25 cellular contexts compared by ENCODE assay signal in genomic region chr3:118931996-118932395, GRCh38.
A peak's percentile ranks its signal among the peaks of the same experiment; 100 is the strongest.
DNase-seq lines count a peak whose midpoint lies in the region; ATAC-seq, FAIRE-seq and TF ChIP-seq lines count a peak whose summit lies in the region.
"Had no signal": no experiment of that assay in that cellular context is flagged by ENCODE, and none has a peak within 500 bp of the region (broad histone marks: within the 10 kb centered on the region; RNA-seq: fewer than 3 reads in every experiment).

No MANE protein-coding gene starts in this region.

- H2AFZ ChIP-seq in K562 (ENCODE audit: low read depth, low read length) (no peak overlapping the region), HepG2 (ENCODE audit: low read length) (no peak overlapping the region)
- H2AFZ ChIP-seq: GM23338 had no signal

- H3K27me3 ChIP-seq in K562 (ENCODE audit: control insufficient read depth in 2 of 2, insufficient read depth in 2 of 2, low read length in 2 of 2) = no peaks in the 10 kb centered on the region
- H3K27me3 ChIP-seq in skeletal muscle tissue (ENCODE audit: control insufficient read depth in 3 of 3, insufficient read depth in 3 of 3, low read length in 3 of 3) = no peaks in the 10 kb centered on the region
- H3K27me3 ChIP-seq in HepG2 (ENCODE audit: control insufficient read depth in 1 of 2, insufficient read depth in 2 of 2, low read length in 2 of 2) = peaks cover 0 to 3% of the 10 kb centered on the region in 2 experiments; a peak in 1 of 5 replicates
- H3K27me3 ChIP-seq: BLaER1 treated with 17β-estradiol and CSF1 and Interleukin-3, amounts not matched to agents 10 nM and 100 nM had no signal

- FAIRE-seq in K562 (lab: Jason Lieb, UNC) (no peak), HepG2 (lab: Jason Lieb, UNC) (no peak)
- FAIRE-seq: A204.1, D721Med, GM12878, GM19239 had no signal

- DNase-seq in activated T-cell treated with anti-CD3 and anti-CD28 coated beads, Interleukin-2, amount 50 U/mL, for 72 hours = no peak
- no peak for DNase-seq in activated T-cell treated with anti-CD3 and anti-CD28 coated beads, Interleukin-2, amount 50 U/mL, for 24 hours
- DNase-seq in K562 (ENCODE audit: extremely low read depth in 1 of 4, low spot score in 3 of 4) = no peak
- DNase-seq in HepG2 (ENCODE audit: low spot score) = no peak
- no peak for DNase-seq in midbrain (lab: John Stamatoyannopoulos, UW)
- DNase-seq: ACHN; AML-193; BE2C; CD4-positive, alpha-beta T cell; CD8-positive, alpha-beta memory T cell; DMS 273 treated with DMSO at 0.1 percent for 48 hours; DMS79; EL; GDM1; H9 had no signal

- TF ChIP-seq CTCF in K562 (IDR thresholded peaks at IDR 0.05 in 2 of 3, conservative IDR thresholded peaks at IDR 0.05 in 1 of 3; ENCODE audit: insufficient read depth in 2 of 3, low read depth in 1 of 3, low read length in 3 of 3) (no peak), HepG2 (CRISPR knock-in tag; IDR thresholded peaks at IDR 0.05) (no peak)

- H3K27me3 Mint-ChIP-seq in activated T-cell treated with anti-CD3 and anti-CD28 coated beads, Interleukin-2, amount 50 U/mL, for 72 hours (ENCODE audit: low read depth) = peaks cover 7% of the 10 kb centered on the region
- no peaks in the 10 kb centered on the region for H3K27me3 Mint-ChIP-seq in activated T-cell treated with anti-CD3 and anti-CD28 coated beads, Interleukin-2, amount 50 U/mL, for 24 hours
- H3K27me3 Mint-ChIP-seq: CD4-positive, alpha-beta T cell had no signal

- no peak overlapping the region for H3K4me2 ChIP-seq in K562 (ENCODE audit: insufficient read depth, low read length)
- H3K4me2 ChIP-seq in HepG2 (ENCODE audit: low read depth, low read length) = no peak overlapping the region
- H3K4me2 ChIP-seq: BLaER1 treated with 17β-estradiol and CSF1 and Interleukin-3, amounts not matched to agents 10 nM and 100 nM; GM23338 had no signal

- H4K20me1 ChIP-seq in K562 (replicated peaks; ENCODE audit: control insufficient read depth, insufficient read depth, low read length) = no peaks in the 10 kb centered on the region
- H4K20me1 ChIP-seq in HepG2 (ENCODE audit: insufficient read depth, low read length) = no peaks in the 10 kb centered on the region
- H4K20me1 ChIP-seq: BLaER1 treated with 17β-estradiol and CSF1 and Interleukin-3, amounts not matched to agents 10 nM and 100 nM had no signal

- peak; percentile 11; the same call in 1 of the 2 replicates for TF ChIP-seq EP300 in K562 (IDR thresholded peaks at IDR 0.05; ENCODE audit: low read length)
- TF ChIP-seq EP300 in HepG2 (IDR thresholded peaks at IDR 0.05; ENCODE audit: low read depth in 2 of 2, low read length in 2 of 2) = no peak
- no peak for TF ChIP-seq EP300 in HepG2 (CRISPR knock-in tag; IDR thresholded peaks at IDR 0.05; ENCODE audit: borderline replicate concordance)

- H3K4me3 Mint-ChIP-seq in activated T-cell treated with anti-CD3 and anti-CD28 coated beads, Interleukin-2, amount 50 U/mL, for 72 hours = no peak overlapping the region
- no peak overlapping the region for H3K4me3 Mint-ChIP-seq in activated T-cell treated with anti-CD3 and anti-CD28 coated beads, Interleukin-2, amount 50 U/mL, for 24 hours
- H3K4me3 Mint-ChIP-seq: CD14-positive monocyte; CD4-positive, alpha-beta T cell; CD8-positive, alpha-beta memory T cell; GM23338; H9 had no signal

- H3K36me3 ChIP-seq in K562 (ENCODE audit: control insufficient read depth, insufficient read depth, low read length) (no peaks in the 10 kb centered on the region), skeletal muscle tissue (ENCODE audit: control insufficient read depth in 3 of 3, insufficient read depth in 3 of 3, low read length in 3 of 3) (no peaks in the 10 kb centered on the region), HepG2 (replicated peaks in 1 of 2; ENCODE audit: control insufficient read depth in 1 of 2, insufficient read depth in 2 of 2, low read length in 2 of 2) (no peaks in the 10 kb centered on the region)
- H3K36me3 ChIP-seq: BE2C; BLaER1 treated with 17β-estradiol and CSF1 and Interleukin-3, amounts not matched to agents 10 nM and 100 nM had no signal

- no peaks in the 10 kb centered on the region for H3K9me3 Mint-ChIP-seq in activated T-cell treated with anti-CD3 and anti-CD28 coated beads, Interleukin-2, amount 50 U/mL, for 72 hours
- H3K9me3 Mint-ChIP-seq in activated T-cell treated with anti-CD3 and anti-CD28 coated beads, Interleukin-2, amount 50 U/mL, for 24 hours = no peaks in the 10 kb centered on the region
- H3K9me3 Mint-ChIP-seq: CD4-positive, alpha-beta T cell; CD8-positive, alpha-beta memory T cell; GM23338; H9 had no signal

- POLR2A ChIA-PET in K562 (lab: Yijun Ruan, JAX) = no interaction called here
- POLR2A ChIA-PET in HepG2 (lab: Yijun Ruan, JAX) = no interaction called here

- BruUV-seq in K562 (replicated peaks; lab: Mats Ljungman, UMichigan) (no TSS peak), HepG2 (replicated peaks; lab: Mats Ljungman, UMichigan) (no TSS peak)

- H3K27ac Mint-ChIP-seq in activated T-cell treated with anti-CD3 and anti-CD28 coated beads, Interleukin-2, amount 50 U/mL, for 72 hours = peak overlapping the region; percentile 48
- H3K27ac Mint-ChIP-seq in activated T-cell treated with anti-CD3 and anti-CD28 coated beads, Interleukin-2, amount 50 U/mL, for 24 hours = no peak overlapping the region
- H3K27ac Mint-ChIP-seq: CD14-positive monocyte; CD4-positive, alpha-beta T cell; CD8-positive, alpha-beta memory T cell; GM23338; H9 had no signal

- H3K4me1 Mint-ChIP-seq in activated T-cell treated with anti-CD3 and anti-CD28 coated beads, Interleukin-2, amount 50 U/mL, for 72 hours (ENCODE audit: low read depth) = no peaks in the 10 kb centered on the region
- H3K4me1 Mint-ChIP-seq in activated T-cell treated with anti-CD3 and anti-CD28 coated beads, Interleukin-2, amount 50 U/mL, for 24 hours (ENCODE audit: low read depth) = peaks cover 2% of the 10 kb centered on the region
- H3K4me1 Mint-ChIP-seq: CD14-positive monocyte, GM23338, H9 had no signal

- in situ Hi-C loops in K562 (cut with MboI) = no loop called here
- in situ Hi-C loops in HepG2 (cut with HindIII; ENCODE audit: extremely low pct_ligation_motif_present, low pct_unique_long_range_greater_than_20kb) = no loop called here

- intact Hi-C loops in K562 (cut with micrococcal nuclease) = no loop called here
- intact Hi-C loops in HepG2 (cut with micrococcal nuclease; ENCODE audit: unreplicated experiment) = no loop called here

- H3K9ac ChIP-seq in K562 (ENCODE audit: insufficient read depth in 1 of 2, low read depth in 2 of 2, low read length in 2 of 2) (no peak overlapping the region), skeletal muscle tissue (ENCODE audit: low read depth in 1 of 3, low read length in 3 of 3) (no peak overlapping the region), HepG2 (ENCODE audit: insufficient read depth, low read depth, low read length) (no peak overlapping the region)
- H3K9ac ChIP-seq: BLaER1 treated with 17β-estradiol and CSF1 and Interleukin-3, amounts not matched to agents 10 nM and 100 nM had no signal

- TF ChIP-seq POLR2A in K562 (conservative IDR thresholded peaks at IDR 0.05) (no peak), HepG2 (IDR thresholded peaks at IDR 0.05; ENCODE audit: insufficient read depth in 1 of 2, low read depth in 2 of 2, low read length in 2 of 2) (no peak)

- TF ChIP-seq RAD21 in K562 (CRISPR knock-in tag; conservative IDR thresholded peaks at IDR 0.05 in 1 of 2, IDR thresholded peaks at IDR 0.05 in 1 of 2) = no peak
- no peak for TF ChIP-seq RAD21 in HepG2 (CRISPR knock-in tag; IDR thresholded peaks at IDR 0.05)

- ATAC-seq in activated T-cell treated with anti-CD3 and anti-CD28 coated beads, Interleukin-2, amount 50 U/mL, for 72 hours (replicated peaks in 1 of 2) = no peak
- ATAC-seq in K562 = 0 out of 3 replicates have a peak, but pooled peaks have one; percentile 50
- ATAC-seq in HepG2 = no peak
- ATAC-seq: GM12878, GM23338, HCT116 had no signal

- peaks cover 0 to 11% of the 10 kb centered on the region in 2 experiments; a peak in 3 of 5 replicates for H3K4me1 ChIP-seq in K562 (replicated peaks in 1 of 2; ENCODE audit: control insufficient read depth in 2 of 2, insufficient read depth in 2 of 2, low read length in 2 of 2)
- H3K4me1 ChIP-seq in skeletal muscle tissue (ENCODE audit: control insufficient read depth in 3 of 3, insufficient read depth in 3 of 3, low read length in 3 of 3) = peaks cover 0 to 19% (median 3%) of the 10 kb centered on the region in 3 donors
- H3K4me1 ChIP-seq in HepG2 (ENCODE audit: insufficient read depth, low read length) = no peaks in the 10 kb centered on the region
- H3K4me1 ChIP-seq: BE2C; BLaER1 treated with 17β-estradiol and CSF1 and Interleukin-3, amounts not matched to agents 10 nM and 100 nM had no signal

- no peaks in the 10 kb centered on the region for H3K9me1 ChIP-seq in K562 (ENCODE audit: control insufficient read depth, insufficient read depth, low read length)

- H3K27ac ChIP-seq in K562 (ENCODE audit: extremely low read depth, low read depth, low read length) (no peak overlapping the region), skeletal muscle tissue (ENCODE audit: low read depth, low read length) (peak overlapping the region; percentile 72), HepG2 (ENCODE audit: extremely low read length, insufficient read depth, low read length) (no peak overlapping the region)
- H3K27ac ChIP-seq: 22Rv1; BLaER1 treated with 17β-estradiol and CSF1 and Interleukin-3, amounts not matched to agents 10 nM and 100 nM had no signal

- CTCF ChIA-PET in K562 (lab: Yijun Ruan, JAX; ENCODE audit: low intra/inter-chr PET ratio) (no interaction called here), HepG2 (lab: Yijun Ruan, JAX; ENCODE audit: low intra/inter-chr PET ratio, low total read pairs) (no interaction called here)

- 100% methylated on average over 2 of the region's 2 CpGs for WGBS in K562 (ENCODE audit: insufficient coverage, low coverage, missing lambda C conversion rate)
- WGBS in HepG2 (ENCODE audit: low lambda C conversion rate) = 65% methylated on average over 2 of the region's 2 CpGs

- H3K36me3 Mint-ChIP-seq in activated T-cell treated with anti-CD3 and anti-CD28 coated beads, Interleukin-2, amount 50 U/mL, for 72 hours (ENCODE audit: insufficient read depth in 2 of 2) = no peaks in the 10 kb centered on the region
- no peaks in the 10 kb centered on the region for H3K36me3 Mint-ChIP-seq in activated T-cell treated with anti-CD3 and anti-CD28 coated beads, Interleukin-2, amount 50 U/mL, for 24 hours (ENCODE audit: low read depth)
- H3K36me3 Mint-ChIP-seq: CD14-positive monocyte had no signal

- H3K4me3 ChIP-seq in K562 (no peak overlapping the region), skeletal muscle tissue (ENCODE audit: low read length in 3 of 3) (peak overlapping the region in 1 of 3 donors; percentile 76), HepG2 (replicated peaks in 1 of 3; ENCODE audit: insufficient read depth in 1 of 3, low read depth in 2 of 3, low read length in 3 of 3) (no peak overlapping the region)
- H3K4me3 ChIP-seq: BLaER1 treated with 17β-estradiol and CSF1 and Interleukin-3, amounts not matched to agents 10 nM and 100 nM; GM12878; GM23338 had no signal

- H3K79me2 ChIP-seq in K562 (ENCODE audit: control insufficient read depth, insufficient read depth, low read length) = no peaks in the 10 kb centered on the region
- H3K79me2 ChIP-seq in HepG2 (ENCODE audit: insufficient read depth, low read length) = no peaks in the 10 kb centered on the region

- no peaks in the 10 kb centered on the region for H3K9me3 ChIP-seq in K562 (replicated peaks; ENCODE audit: control insufficient read depth, insufficient read depth, low read depth, low read length)
- no peaks in the 10 kb centered on the region for H3K9me3 ChIP-seq in skeletal muscle tissue (ENCODE audit: control insufficient read depth in 3 of 3, low read length in 3 of 3)
- H3K9me3 ChIP-seq in HepG2 (ENCODE audit: low read length) = no peaks in the 10 kb centered on the region
- H3K9me3 ChIP-seq: BE2C; BLaER1 treated with 17β-estradiol and CSF1 and Interleukin-3, amounts not matched to agents 10 nM and 100 nM had no signal
